Comparison of ENCODE assay signal across 9 cellular contexts in the genomic region with DNA sequence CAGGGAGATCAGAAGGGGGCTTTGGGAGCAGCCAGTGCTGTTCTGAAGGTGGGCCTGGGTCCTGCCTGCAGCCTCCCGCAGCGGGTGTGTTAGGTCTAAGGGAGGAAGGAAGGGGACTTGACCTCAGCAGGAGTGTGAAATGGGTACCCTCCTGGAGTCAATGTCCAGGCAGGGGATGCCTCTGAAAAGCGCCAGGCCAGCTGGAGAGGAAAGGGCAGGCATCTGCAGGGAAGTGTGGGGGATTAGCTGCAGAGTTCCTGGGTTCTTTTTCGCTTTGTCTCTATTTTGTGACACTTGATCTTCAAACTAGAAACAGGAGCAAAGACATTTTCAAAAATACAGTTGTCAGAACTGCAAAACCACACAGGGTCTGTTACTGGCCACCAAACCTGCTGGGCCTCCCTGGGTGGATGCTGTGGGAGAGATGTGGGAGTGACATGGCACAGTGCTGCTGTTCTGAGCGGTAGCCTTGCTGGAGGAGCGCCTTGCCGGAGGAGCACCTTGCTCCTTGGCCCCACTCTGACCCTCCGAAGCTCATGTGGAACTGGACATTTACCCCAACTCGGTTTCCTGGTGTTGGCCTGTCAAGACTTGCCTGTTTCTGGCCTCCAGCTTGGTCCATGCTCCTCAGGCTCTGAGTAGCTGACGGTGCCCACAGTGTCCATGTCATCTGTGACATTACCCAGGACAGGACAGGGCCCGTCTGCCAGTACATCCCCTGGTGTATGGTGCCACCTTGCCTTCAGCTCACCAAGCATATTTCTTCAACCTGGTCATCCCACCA. TPM values are rescaled to one million over a fixed set of nuclear protein-coding genes. Genes with fewer than 3 reads are reported as not detected.
A peak's percentile ranks its signal among the peaks of the same experiment; 100 is the strongest.
DNase-seq lines count a peak whose midpoint lies in the region; ATAC-seq and TF ChIP-seq lines count a peak whose summit lies in the region.
"Had no signal": no experiment of that assay in that cellular context is flagged by ENCODE, and none has a peak within 500 bp of the region (broad histone marks: within the 10 kb centered on the region; RNA-seq: fewer than 3 reads in every experiment).

No MANE protein-coding gene starts in this region.

- H3K4me1 Mint-ChIP-seq in activated T-cell treated with anti-CD3 and anti-CD28 coated beads, Interleukin-2, amount 50 U/mL, for 72 hours (ENCODE audit: low read depth): peaks cover 53% of the 10 kb centered on the region
- H3K4me1 Mint-ChIP-seq in MCF 10A (ENCODE audit: insufficient read depth, unreplicated experiment): peaks cover 54% of the 10 kb centered on the region

- no peaks in the 10 kb centered on the region for H3K27me3 ChIP-seq in muscle layer of duodenum (ENCODE audit: low read depth, low read length)
- no peaks in the 10 kb centered on the region for H3K27me3 ChIP-seq in transverse colon

- intact Hi-C loops in MCF 10A (cut with micrococcal nuclease): loop anchor here (5.0 kb wide), 1 partner anchor 36 kb away; the partner anchor contains the start of gene KLHL22
- intact Hi-C loops in transverse colon (cut with DNase I; ENCODE audit: low total_unique reads): no loop called here

- BruUV-seq in MCF 10A (replicated peaks; lab: Mats Ljungman, UMichigan): no TSS peak

- H3K36me3 ChIP-seq in muscle layer of duodenum (ENCODE audit: control insufficient read depth in 1 of 2, insufficient read depth in 2 of 2, low read length in 2 of 2): peaks cover 16 to 17% of the 10 kb centered on the region in 2 donors
- H3K36me3 ChIP-seq in transverse colon: no peaks in the 10 kb centered on the region

- TF ChIP-seq EP300 in transverse colon (IDR thresholded peaks at IDR 0.05; ENCODE audit: low read depth): no peak

- no peak for DNase-seq in activated T-cell treated with anti-CD3 and anti-CD28 coated beads, Interleukin-2, amount 50 U/mL, for 72 hours
- no peak for DNase-seq in activated T-cell treated with anti-CD3 and anti-CD28 coated beads, Interleukin-2, amount 50 U/mL, for 48 hours
- no peak for DNase-seq in MCF 10A (ENCODE audit: unreplicated experiment)
- no peak for DNase-seq in transverse colon
- no peak for DNase-seq in NOMO-1 treated with dmso at 0.1 percent for 144 hours (lab: John Stamatoyannopoulos, UW; ENCODE audit: unreplicated experiment)

- ATAC-seq in activated T-cell treated with anti-CD3 and anti-CD28 coated beads, Interleukin-2, amount 50 U/mL, for 72 hours (replicated peaks in 1 of 2): peak; percentile 26 to 27
- ATAC-seq in HG02870 (IDR thresholded peaks at IDR 0.05; ENCODE audit: unreplicated experiment) (no peak), GM18867 (IDR thresholded peaks at IDR 0.05; ENCODE audit: unreplicated experiment) (no peak)
- ATAC-seq: esophagus mucosa had no signal

- no peak for TF ChIP-seq POLR2A in transverse colon (IDR thresholded peaks at IDR 0.05)

- no peaks in the 10 kb centered on the region for H3K27me3 Mint-ChIP-seq in activated T-cell treated with anti-CD3 and anti-CD28 coated beads, Interleukin-2, amount 50 U/mL, for 72 hours (ENCODE audit: low read depth)
- H3K27me3 Mint-ChIP-seq in MCF 10A (ENCODE audit: insufficient read depth, unreplicated experiment): no peaks in the 10 kb centered on the region

- POLR2A ChIA-PET in MCF 10A (lab: Yijun Ruan, JAX): interaction anchor here (0.6 to 10.3 kb wide), 7 partner anchors 10 to 329 kb away, joined by 3 to 332 read pairs (median 5); partner anchors contain the start of gene MED15

- H3K9me3 ChIP-seq in muscle layer of duodenum (ENCODE audit: control insufficient read depth in 1 of 2, low read length in 2 of 2) (no peaks in the 10 kb centered on the region), transverse colon (no peaks in the 10 kb centered on the region)

- H3K9me3 Mint-ChIP-seq in activated T-cell treated with anti-CD3 and anti-CD28 coated beads, Interleukin-2, amount 50 U/mL, for 72 hours: no peaks in the 10 kb centered on the region
- H3K9me3 Mint-ChIP-seq in MCF 10A (ENCODE audit: unreplicated experiment): no peaks in the 10 kb centered on the region

- peak overlapping the region in 1 of 2 donors; percentile 8 for H3K4me3 Mint-ChIP-seq in activated T-cell treated with anti-CD3 and anti-CD28 coated beads, Interleukin-2, amount 50 U/mL, for 72 hours
- H3K4me3 Mint-ChIP-seq in MCF 10A (ENCODE audit: unreplicated experiment): no peak overlapping the region

- peak overlapping the region; percentile 77 for H3K27ac Mint-ChIP-seq in activated T-cell treated with anti-CD3 and anti-CD28 coated beads, Interleukin-2, amount 50 U/mL, for 72 hours
- H3K27ac Mint-ChIP-seq in MCF 10A (ENCODE audit: low read depth, unreplicated experiment): peak overlapping the region; percentile 98

- H3K4me1 ChIP-seq in muscle layer of duodenum (ENCODE audit: control insufficient read depth in 1 of 2, insufficient read depth in 2 of 2, low read length in 2 of 2) (peaks cover 26 to 48% of the 10 kb centered on the region in 2 donors), transverse colon (peaks cover 36 to 54% (median 41%) of the 10 kb centered on the region in 4 donors)

- H3K36me3 Mint-ChIP-seq in activated T-cell treated with anti-CD3 and anti-CD28 coated beads, Interleukin-2, amount 50 U/mL, for 72 hours (ENCODE audit: insufficient read depth in 2 of 2): peaks cover 2 to 10% of the 10 kb centered on the region in 2 donors
- H3K36me3 Mint-ChIP-seq in MCF 10A (ENCODE audit: insufficient read depth, unreplicated experiment): peaks cover 29% of the 10 kb centered on the region

- CTCF ChIA-PET in MCF 10A (lab: Yijun Ruan, JAX): interaction anchor here (0.6 to 1.5 kb wide), 7 partner anchors 10 to 424 kb away, joined by 3 to 6 read pairs (median 4); no protein-coding TSS in a partner anchor

- peak overlapping the region; percentile 82 for H3K27ac ChIP-seq in muscle layer of duodenum (ENCODE audit: low read length)
- peak overlapping the region; percentile 74 to 84 (median 78) for H3K27ac ChIP-seq in transverse colon

- in situ Hi-C loops in transverse colon (cut with MboI; ENCODE audit: low pct_ligation_motif_present in 1 of 4, low pct_unique_long_range_greater_than_20kb in 1 of 4, low sequenced_read_pairs in 3 of 4): no loop called here

- H3K4me3 ChIP-seq in muscle layer of duodenum (ENCODE audit: low read depth in 1 of 2, low read length in 2 of 2): peak overlapping the region in 1 of 2 donors; percentile 9
- H3K4me3 ChIP-seq in transverse colon: no peak overlapping the region

- TF ChIP-seq CTCF in MCF 10A (IDR thresholded peaks at IDR 0.05; ENCODE audit: unreplicated experiment): no peak
- no peak for TF ChIP-seq CTCF in transverse colon (IDR thresholded peaks at IDR 0.05)

- WGBS in transverse colon (ENCODE audit: low coverage in 1 of 2), 2 donors: 83% methylated on average over 11 of the region's 11 CpGs; no CpG with 5 or more reads in 1 of the 2 donors

RNA-seq across cellular contexts. Expression of gene MED15, which starts 25.9 kb away (rescaled TPM):
- 100 to 1,000 TPM; 106 to 113 TPM for total RNA-seq in activated T-cell treated with anti-CD3 and anti-CD28 coated beads, Interleukin-2, amount 50 U/mL, for 72 hours
- total RNA-seq in MCF 10A (2022) (122 TPM in 2 replicates), transverse colon (100 to 1,000 TPM in 2 of 4 donors, 10 to 100 TPM in 2; 70.3 to 211 (median 116) TPM)

RNA-seq across cellular contexts. Expression of gene KLHL22, which starts 37.7 kb away (rescaled TPM):
- total RNA-seq in activated T-cell treated with anti-CD3 and anti-CD28 coated beads, Interleukin-2, amount 50 U/mL, for 72 hours: 10 to 100 TPM; 21.4 to 26.5 TPM
- total RNA-seq in MCF 10A (2022) (14.7 and 20.9 TPM in 2 replicates), transverse colon (10 to 100 TPM; 12.7 to 75.9 (median 16.9) TPM)

Comparison
In these comparisons a context has a peak if more than half of its experiments do, and no peak if none do; other contexts are left out.
1. ATAC-seq: peak in activated T-cell treated with anti-CD3 and anti-CD28 coated beads, Interleukin-2, amount 50 U/mL, for 72 hours (2 of 2); none in HG02870 (single experiment) and GM18867 (single experiment).